Comparison of ENCODE assay signal across 14 cellular contexts in genomic region chr1:198829948-198830347, GRCh38.
DNase-seq lines count a peak whose midpoint lies in the region; ATAC-seq and TF ChIP-seq lines count a peak whose summit lies in the region.
"Had no signal": no experiment of that assay in that cellular context is flagged by ENCODE, and none has a peak within 500 bp of the region (broad histone marks: within the 10 kb centered on the region; RNA-seq: fewer than 3 reads in every experiment).

No MANE protein-coding gene starts in this region.

- H3K27me3 ChIP-seq in ascending aorta = no peaks in the 10 kb centered on the region
- H3K27me3 ChIP-seq in prostate gland (replicated peaks; ENCODE audit: insufficient read depth) = no peaks in the 10 kb centered on the region

- no peak for TF ChIP-seq POLR2A in prostate gland (IDR thresholded peaks at IDR 0.05)

- H3K4me1 ChIP-seq in ascending aorta (no peaks in the 10 kb centered on the region), prostate gland (replicated peaks) (no peaks in the 10 kb centered on the region)

- ATAC-seq in HG03135 (IDR thresholded peaks at IDR 0.05; ENCODE audit: unreplicated experiment) = no peak
- ATAC-seq: esophagus mucosa had no signal

- H3K9me3 ChIP-seq in ascending aorta (no peaks in the 10 kb centered on the region), prostate gland (no peaks in the 10 kb centered on the region)

- H3K36me3 ChIP-seq in ascending aorta (no peaks in the 10 kb centered on the region), prostate gland (no peaks in the 10 kb centered on the region)

- WGBS in prostate gland = 63% methylated on average over 1 of the region's 1 CpG

- H3K9me3 Mint-ChIP-seq in brain = peaks cover 0 to 2% (median 0%) of the 10 kb centered on the region in 5 experiments

- H3K27ac Mint-ChIP-seq in brain = peak overlapping the region in 4 of 5 experiments; percentile 33 to 94 (median 68)

- H3K4me1 Mint-ChIP-seq in brain = peaks cover 12% of the 10 kb centered on the region

- H3K36me3 Mint-ChIP-seq in brain = peaks cover 28% of the 10 kb centered on the region

- peak overlapping the region in 1 of 5 experiments; percentile 35 for H3K4me3 Mint-ChIP-seq in brain

- intact Hi-C loops in ascending aorta (cut with DNase I) (no loop called here), prostate gland (cut with DNase I) (no loop called here)

- DNase-seq in AG20443 (ENCODE audit: low spot score) = peak; percentile 12
- DNase-seq in HT1080 (ENCODE audit: low read depth) = peak; percentile 8
- DNase-seq in iPS-NIHi7 (ENCODE audit: extremely low spot score) = peak; percentile 50
- no peak for DNase-seq in amniotic stem cell (lab: John Stamatoyannopoulos, UW)
- no peak for DNase-seq in ascending aorta (ENCODE audit: low spot score in 2 of 2)
- no peak for DNase-seq in prostate gland (ENCODE audit: low spot score)
- DNase-seq: activated naive CD4-positive, alpha-beta T cell treated with anti-CD3 and anti-CD28 coated beads, Interleukin-2, amount 50 U/mL, for 16 hours; NCI-H146; stimulated activated CD8-positive, alpha-beta memory T cell treated with anti-CD3 and anti-CD28 coated beads, Interleukin-4, amount 100 ng/mL, for 48 hours had no signal

- TF ChIP-seq CTCF in brain (conservative IDR thresholded peaks at IDR 0.05) (peak; percentile 16 to 32), ascending aorta (IDR thresholded peaks at IDR 0.05) (no peak), prostate gland (IDR thresholded peaks at IDR 0.05) (no peak)

- no peak overlapping the region for H3K27ac ChIP-seq in ascending aorta
- no peak overlapping the region for H3K27ac ChIP-seq in prostate gland
- H3K27ac ChIP-seq: HL-60, skin epidermis had no signal

- H3K4me3 ChIP-seq in ascending aorta (no peak overlapping the region), prostate gland (no peak overlapping the region)
- H3K4me3 ChIP-seq: skin epidermis had no signal

- H3K27me3 Mint-ChIP-seq in brain = no peaks in the 10 kb centered on the region

Comparison
In these comparisons a context has a peak if more than half of its experiments do, and no peak if none do; other contexts are left out.
1. DNase-seq: peak in AG20443 (single experiment), HT1080 (single experiment) and iPS-NIHi7 (single experiment); none in amniotic stem cell (single experiment), ascending aorta (0 of 2) and prostate gland (single experiment).
2. CTCF ChIP-seq: peak in brain (2 of 2); none in ascending aorta (0 of 3) and prostate gland (0 of 4).